ENCODE assay signal across 18 cellular contexts in the genomic region with DNA sequence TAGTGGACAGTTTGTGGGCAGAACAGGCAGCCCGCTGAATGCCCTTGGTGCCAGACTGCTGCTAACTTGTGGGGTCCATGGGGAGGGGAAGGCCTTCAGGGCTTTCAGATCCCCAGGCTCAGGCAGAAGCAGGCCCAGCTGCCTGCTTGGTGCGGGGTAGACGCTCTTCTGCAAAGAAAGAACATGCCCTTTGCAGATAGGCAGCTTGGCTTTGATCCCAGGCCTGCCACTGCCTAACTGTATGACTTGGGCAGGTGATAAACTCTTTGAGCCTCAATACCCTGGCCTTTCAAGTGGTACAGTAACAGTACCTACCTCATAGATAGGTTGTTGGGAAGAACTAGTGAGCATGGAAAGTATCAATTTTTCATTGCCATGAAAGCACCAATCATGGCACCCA. TPM values are rescaled to one million over a fixed set of nuclear protein-coding genes. Genes with fewer than 3 reads are reported as not detected.
DNase-seq lines count a peak whose midpoint lies in the region; ATAC-seq, FAIRE-seq and TF ChIP-seq lines count a peak whose summit lies in the region.
"Had no signal": no experiment of that assay in that cellular context is flagged by ENCODE, and none has a peak within 500 bp of the region (broad histone marks: within the 10 kb centered on the region; RNA-seq: fewer than 3 reads in every experiment).

No MANE protein-coding gene starts in this region.

- peaks cover 81% of the 10 kb centered on the region for H3K79me2 ChIP-seq in HepG2 (ENCODE audit: insufficient read depth, low read length)

- peak; percentile 67 to 85 (median 82) for DNase-seq in right lobe of liver
- DNase-seq in HepG2 (ENCODE audit: low spot score), result no peak
- no peak for DNase-seq in T-helper 17 cell
- DNase-seq in right cardiac atrium, result peak in 2 of 3 donors; percentile 35 to 74
- DNase-seq in RKO (ENCODE audit: low spot score), result no peak
- no peak for DNase-seq in CD4-positive, alpha-beta T cell
- DNase-seq in Calu3, result no peak
- DNase-seq: caudate nucleus, foreskin keratinocyte, NCI-H1930, nucleus accumbens, OCI-M1, T-cell had no signal

- FAIRE-seq in HepG2 (lab: Jason Lieb, UNC), result no peak
- FAIRE-seq: endometrium had no signal

- no peak for TF ChIP-seq RAD21 in HepG2 (CRISPR knock-in tag; IDR thresholded peaks at IDR 0.05)

- CTCF ChIA-PET in HepG2 (lab: Yijun Ruan, JAX; ENCODE audit: low intra/inter-chr PET ratio, low total read pairs), result no interaction called here
- CTCF ChIA-PET in CD4-positive, alpha-beta T cell (lab: Charles Lee), result no interaction called here
- CTCF ChIA-PET in Calu3 (lab: Charles Lee), result interaction anchor here (0.7 kb wide), 1 partner anchor 534 kb away, joined by 8 read pairs; no protein-coding TSS in a partner anchor

- H3K9me3 ChIP-seq in right lobe of liver, result no peaks in the 10 kb centered on the region
- no peaks in the 10 kb centered on the region for H3K9me3 ChIP-seq in HepG2 (ENCODE audit: low read length)
- no peaks in the 10 kb centered on the region for H3K9me3 ChIP-seq in T-helper 17 cell (ENCODE audit: control insufficient read depth, low read length, poor library complexity, severe bottlenecking)
- no peaks in the 10 kb centered on the region for H3K9me3 ChIP-seq in right cardiac atrium (ENCODE audit: control insufficient read depth, low read length)
- H3K9me3 ChIP-seq in CD4-positive, alpha-beta T cell (ENCODE audit: control insufficient read depth, low read length), result no peaks in the 10 kb centered on the region

- no peak overlapping the region for H3K9ac ChIP-seq in HepG2 (ENCODE audit: insufficient read depth, low read depth, low read length)

- in situ Hi-C loops in HepG2 (cut with HindIII; ENCODE audit: extremely low pct_ligation_motif_present, low pct_unique_long_range_greater_than_20kb), result no loop called here

- H3K36me3 Mint-ChIP-seq in T-helper 17 cell (ENCODE audit: low read depth), result no peaks in the 10 kb centered on the region
- H3K36me3 Mint-ChIP-seq in CD4-positive, alpha-beta T cell (ENCODE audit: low read depth), result peaks cover 16% of the 10 kb centered on the region
- peaks cover 23% of the 10 kb centered on the region for H3K36me3 Mint-ChIP-seq in Calu3 (ENCODE audit: insufficient read depth, unreplicated experiment)

- peak overlapping the region; percentile 66 for H3K27ac Mint-ChIP-seq in T-helper 17 cell
- H3K27ac Mint-ChIP-seq in CD4-positive, alpha-beta T cell, result no peak overlapping the region
- H3K27ac Mint-ChIP-seq in Calu3 (ENCODE audit: unreplicated experiment), result no peak overlapping the region
- H3K27ac Mint-ChIP-seq: activated naive CD4-positive, alpha-beta T cell treated with anti-CD3 and anti-CD28 coated beads, Interleukin-2, amount 50 U/mL, for 24 hours had no signal

- H3K4me3 Mint-ChIP-seq in T-helper 17 cell (no peak overlapping the region), Calu3 (ENCODE audit: low read depth, unreplicated experiment) (no peak overlapping the region)
- no peak overlapping the region for H3K4me3 Mint-ChIP-seq in CD4-positive, alpha-beta T cell
- H3K4me3 Mint-ChIP-seq: activated naive CD4-positive, alpha-beta T cell treated with anti-CD3 and anti-CD28 coated beads, Interleukin-2, amount 50 U/mL, for 24 hours; memory B cell; T-cell had no signal

- no peaks in the 10 kb centered on the region for H3K36me3 ChIP-seq in right lobe of liver
- peaks cover 0 to 9% of the 10 kb centered on the region in 2 experiments; a peak in 3 of 5 replicates for H3K36me3 ChIP-seq in HepG2 (replicated peaks in 1 of 2; ENCODE audit: control insufficient read depth in 1 of 2, insufficient read depth in 2 of 2, low read length in 2 of 2)

- H4K20me1 ChIP-seq in HepG2 (ENCODE audit: insufficient read depth, low read length), result peaks cover 37% of the 10 kb centered on the region

- H3K4me1 Mint-ChIP-seq in T-helper 17 cell (peaks cover 70% of the 10 kb centered on the region), Calu3 (ENCODE audit: low read depth, unreplicated experiment) (peaks cover 89% of the 10 kb centered on the region)
- peaks cover 96% of the 10 kb centered on the region for H3K4me1 Mint-ChIP-seq in CD4-positive, alpha-beta T cell (ENCODE audit: low read depth)

- no peak for TF ChIP-seq POLR2A in right lobe of liver (IDR thresholded peaks at IDR 0.05)
- TF ChIP-seq POLR2A in HepG2 (IDR thresholded peaks at IDR 0.05; ENCODE audit: insufficient read depth in 1 of 2, low read depth in 2 of 2, low read length in 2 of 2), result no peak

- H3K4me3 ChIP-seq in right lobe of liver (no peak overlapping the region), HepG2 (replicated peaks in 1 of 3; ENCODE audit: insufficient read depth in 1 of 3, low read depth in 2 of 3, low read length in 3 of 3) (no peak overlapping the region), right cardiac atrium (ENCODE audit: low read length) (no peak overlapping the region)

- TF ChIP-seq CTCF in right lobe of liver (IDR thresholded peaks at IDR 0.05) (no peak), HepG2 (CRISPR knock-in tag; IDR thresholded peaks at IDR 0.05) (no peak), Calu3 (IDR thresholded peaks at IDR 0.05; ENCODE audit: unreplicated experiment) (no peak)
- TF ChIP-seq CTCF in CD4-positive, alpha-beta T cell (IDR thresholded peaks at IDR 0.05), result no peak

- H3K27me3 Mint-ChIP-seq in T-helper 17 cell (no peaks in the 10 kb centered on the region), Calu3 (ENCODE audit: unreplicated experiment) (no peaks in the 10 kb centered on the region)
- H3K27me3 Mint-ChIP-seq in CD4-positive, alpha-beta T cell, result no peaks in the 10 kb centered on the region
- H3K27me3 Mint-ChIP-seq: activated naive CD4-positive, alpha-beta T cell treated with anti-CD3 and anti-CD28 coated beads, Interleukin-2, amount 50 U/mL, for 24 hours; memory B cell; T-cell had no signal

- BruUV-seq in HepG2 (replicated peaks; lab: Mats Ljungman, UMichigan) (no TSS peak), Calu3 (replicated peaks; lab: Mats Ljungman, UMichigan) (no TSS peak)

- intact Hi-C loops in right lobe of liver (cut with DNase I), result no loop called here
- intact Hi-C loops in HepG2 (cut with micrococcal nuclease; ENCODE audit: unreplicated experiment), result no loop called here
- intact Hi-C loops in right cardiac atrium (cut with DNase I), result no loop called here
- intact Hi-C loops in CD4-positive, alpha-beta T cell (cut with DNase I, micrococcal nuclease), result loop anchor here in 1 of 2 experiments (5.0 kb wide), 1 partner anchor 78 kb away; no protein-coding TSS in a partner anchor
- intact Hi-C loops in Calu3 (cut with micrococcal nuclease; ENCODE audit: unreplicated experiment), result no loop called here

- peak overlapping the region in 1 of 3 donors; percentile 59 for H3K27ac ChIP-seq in right lobe of liver
- no peak overlapping the region for H3K27ac ChIP-seq in HepG2 (ENCODE audit: extremely low read length, insufficient read depth, low read length)
- H3K27ac ChIP-seq in right cardiac atrium (ENCODE audit: low read length), result no peak overlapping the region
- H3K27ac ChIP-seq in CD4-positive, alpha-beta T cell (ENCODE audit: low read depth, low read length), result no peak overlapping the region
- H3K27ac ChIP-seq: foreskin keratinocyte had no signal

- ATAC-seq in right lobe of liver (peak; percentile 61 to 74 (median 68)), HepG2 (no peak), T-helper 17 cell (no peak), right cardiac atrium (peak; percentile 43 to 67), HG03432 (IDR thresholded peaks at IDR 0.05; ENCODE audit: unreplicated experiment) (no peak)
- ATAC-seq in CD4-positive, alpha-beta T cell (ENCODE audit: poor library complexity), result no peak
- ATAC-seq: activated CD4-positive, CD25-positive, alpha-beta regulatory T cell treated with anti-CD3 and anti-CD28 coated beads, Interleukin-2, amount 50 U/mL, for 24 hours; foreskin keratinocyte; T-cell had no signal

- H3K9me3 Mint-ChIP-seq in CD4-positive, alpha-beta T cell, result no peaks in the 10 kb centered on the region
- no peaks in the 10 kb centered on the region for H3K9me3 Mint-ChIP-seq in Calu3 (ENCODE audit: low read depth, unreplicated experiment)
- H3K9me3 Mint-ChIP-seq: activated naive CD4-positive, alpha-beta T cell treated with anti-CD3 and anti-CD28 coated beads, Interleukin-2, amount 50 U/mL, for 24 hours; memory B cell; T-cell had no signal

- POLR2A ChIA-PET in HepG2 (lab: Yijun Ruan, JAX), result interaction anchor here (1.2 kb wide), 1 partner anchor 154 kb away, joined by 4 read pairs; a partner anchor contains a TSS
- POLR2A ChIA-PET in CD4-positive, alpha-beta T cell (lab: Charles Lee), result no interaction called here

- no peak overlapping the region for H3K4me2 ChIP-seq in HepG2 (ENCODE audit: low read depth, low read length)

- WGBS in right lobe of liver (ENCODE audit: insufficient coverage, low coverage, low lambda C conversion rate, missing lambda C conversion rate), result 100% methylated on average over 1 of the region's 3 CpGs
- WGBS in HepG2 (ENCODE audit: low lambda C conversion rate), result 97% methylated on average over 3 of the region's 3 CpGs
- WGBS in right cardiac atrium, result 67% methylated on average over 3 of the region's 3 CpGs

- H3K4me1 ChIP-seq in right lobe of liver (peaks cover 0 to 94% (median 32%) of the 10 kb centered on the region in 4 donors), HepG2 (ENCODE audit: insufficient read depth, low read length) (peaks cover 70% of the 10 kb centered on the region), right cardiac atrium (ENCODE audit: control insufficient read depth, insufficient read depth, low read length) (peaks cover 34% of the 10 kb centered on the region)

- TF ChIP-seq EP300 in HepG2 (IDR thresholded peaks at IDR 0.05; ENCODE audit: low read depth in 2 of 2, low read length in 2 of 2) (no peak), HepG2 (CRISPR knock-in tag; IDR thresholded peaks at IDR 0.05; ENCODE audit: borderline replicate concordance) (no peak)

- H3K27me3 ChIP-seq in right lobe of liver (no peaks in the 10 kb centered on the region), HepG2 (ENCODE audit: control insufficient read depth in 1 of 2, insufficient read depth in 2 of 2, low read length in 2 of 2) (no peaks in the 10 kb centered on the region), right cardiac atrium (ENCODE audit: control insufficient read depth, insufficient read depth) (no peaks in the 10 kb centered on the region)
- H3K27me3 ChIP-seq in CD4-positive, alpha-beta T cell (ENCODE audit: control insufficient read depth, insufficient read depth, low read length), result no peaks in the 10 kb centered on the region
- H3K27me3 ChIP-seq: foreskin keratinocyte had no signal

- no peak overlapping the region for H2AFZ ChIP-seq in HepG2 (ENCODE audit: low read length)

RNA-seq across cellular contexts. Expression of a gene that starts 28.4 kb away (rescaled TPM):
- total RNA-seq in right lobe of liver (10 to 100 TPM; 21.0 to 40.8 (median 28.3) TPM), HepG2 (2016; rRNA removed; fragmentation: Illumina TruSeq; extraction: Trizol) (40.1 and 55.7 TPM in 2 replicates), T-helper 17 cell (10 to 100 TPM; 48.6 to 50.6 TPM), right cardiac atrium (100 to 1,000 TPM in 1 of 4 donors, 10 to 100 TPM in 3; 88.3 to 117 (median 90.2) TPM), Calu3 (2022) (234 and 245 TPM in 2 replicates)
- 21.5 and 22.5 TPM in 2 replicates for total RNA-seq in HepG2 (2016; cell fraction: cytosol; rRNA removed; fragmentation: Illumina TruSeq; extraction: Trizol; ENCODE audit: low read depth)
- 38.1 and 49.5 TPM in 2 replicates for total RNA-seq in HepG2 (2016; cell fraction: insoluble cytoplasmic fraction; rRNA removed; fragmentation: Illumina TruSeq; extraction: Trizol)
- total RNA-seq in HepG2 (2016; cell fraction: membrane; rRNA removed; fragmentation: Illumina TruSeq; extraction: Trizol), result 48.4 and 51.3 TPM in 2 replicates
- 20.3 and 20.7 TPM in 2 replicates for total RNA-seq in HepG2 (2016; cell fraction: nucleus; rRNA removed; fragmentation: Illumina TruSeq; extraction: Trizol)
- polyA plus RNA-seq in HepG2 (2011; rRNA removed) (45.6 and 53.3 TPM in 2 replicates), right cardiac atrium (126 TPM)
- polyA plus RNA-seq in HepG2 (2011; cell fraction: cytosol; rRNA removed), result 41.0 and 57.4 TPM in 2 replicates
- 16.8 and 22.7 TPM in 2 replicates for polyA plus RNA-seq in HepG2 (2011; cell fraction: nucleus; rRNA removed)
- 89.7 and 106 TPM in 2 replicates for polyA plus RNA-seq in HepG2 (2012)
- polyA plus RNA-seq in HepG2 (2016; cell fraction: cytosol; fragmentation: Illumina TruSeq; extraction: Trizol; ENCODE audit: low read depth), result 70.9 and 93.4 TPM in 2 replicates
- polyA plus RNA-seq in HepG2 (2016; cell fraction: insoluble cytoplasmic fraction; fragmentation: Illumina TruSeq; extraction: Trizol; ENCODE audit: low read depth), result 148 and 160 TPM in 2 replicates
- polyA plus RNA-seq in HepG2 (2016; cell fraction: membrane; fragmentation: Illumina TruSeq; extraction: Trizol; ENCODE audit: low read depth), result 107 and 129 TPM in 2 replicates
- 88.7 and 93.2 TPM in 2 replicates for polyA plus RNA-seq in HepG2 (2016; cell fraction: nucleus; fragmentation: Illumina TruSeq; extraction: Trizol; ENCODE audit: insufficient read depth, low read depth)
- polyA minus RNA-seq in HepG2 (2011; rRNA and poly(A)+ RNA removed; ENCODE audit: low replicate concordance), result 12.1 and 18.5 TPM in 2 replicates
- polyA minus RNA-seq in HepG2 (2011; cell fraction: cytosol; rRNA and poly(A)+ RNA removed), result 23.5 and 28.2 TPM in 2 replicates
- 9.5 and 11.8 TPM in 2 replicates for polyA minus RNA-seq in HepG2 (2011; cell fraction: nucleus; rRNA and poly(A)+ RNA removed)
- 10 to 100 TPM; 44.2 to 49.3 TPM for total RNA-seq in CD4-positive, alpha-beta T cell

Comparison
In these comparisons a context has a peak if more than half of its experiments do, and no peak if none do; other contexts are left out.
1. ATAC-seq: peak in right lobe of liver (4 of 4) and right cardiac atrium (2 of 2); none in HepG2 (single experiment), T-helper 17 cell (single experiment), CD4-positive, alpha-beta T cell (single experiment) and HG03432 (single experiment).
2. DNase-seq: peak in right lobe of liver (3 of 3) and right cardiac atrium (2 of 3); none in HepG2 (single experiment), T-helper 17 cell (0 of 3), RKO (single experiment), CD4-positive, alpha-beta T cell (0 of 10) and Calu3 (single experiment).